Comparison of ENCODE assay signal across 23 cellular contexts in the genomic region with DNA sequence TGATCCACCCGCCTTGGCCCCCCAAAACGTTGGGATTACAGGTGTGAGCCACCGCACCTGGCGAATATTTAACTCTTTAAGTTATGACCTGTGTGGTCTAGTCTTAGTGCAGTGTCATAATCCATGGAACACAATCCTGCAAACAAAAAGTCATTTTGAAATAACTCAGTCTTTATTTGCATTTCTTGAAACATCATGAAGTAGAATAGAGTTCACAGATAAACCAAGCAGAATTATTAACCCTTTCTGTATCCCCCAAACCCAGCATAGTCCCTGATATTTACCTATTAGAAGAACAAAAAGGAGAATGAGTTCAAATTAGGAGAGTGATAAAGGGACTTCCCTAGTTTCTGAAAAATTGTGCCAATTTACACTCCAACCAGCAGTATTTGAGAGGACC.
"Had no signal": no experiment of that assay in that cellular context is flagged by ENCODE, and none has a peak within 500 bp of the region (broad histone marks: within the 10 kb centered on the region; RNA-seq: fewer than 3 reads in every experiment).

No MANE protein-coding gene starts in this region.

- H3K27ac ChIP-seq: HL-60, SJSA1, SK-N-MC had no signal

- DNase-seq: KBM-7, MV-4-11, NCI-H1048, NCI-H1417 treated with DMSO at 0.1 percent for 48 hours, NCI-H146, NCI-H1694 treated with DMSO at 0.1 percent for 48 hours, NCI-H1930, NCI-H2081 treated with DMSO at 0.1 percent for 48 hours, NCI-H2171, NCI-H226, NCI-H446, NCI-H510A, NCI-H524 treated with DMSO at 0.1 percent for 48 hours, NCI-H69, NCI-H774, Right ventricle myocardium superior, RPMI8226, SIG-M5 had no signal

- H3K9me3 ChIP-seq: SJSA1 had no signal

- H3K4me3 ChIP-seq: SJSA1, SK-N-MC had no signal

- FAIRE-seq: HTR-8/SVneo, RCC 7860 had no signal

- H3K36me3 ChIP-seq: SJSA1 had no signal

- H3K27me3 ChIP-seq: SJSA1 had no signal
